In genomic region chr2:219106251-219106650, GRCh38 we compare ENCODE assay signal across 1 cellular context.
TF ChIP-seq lines count a peak whose summit lies in the region.

No MANE protein-coding gene starts in this region.

TF ChIP-seq in HepG2, 621 proteins besides CTCF, POLR2A, EP300 and RAD21 (continues in another document):
- TF ChIP-seq TBX2 (CRISPR knock-in tag; IDR thresholded peaks at IDR 0.05; ENCODE audit: borderline replicate concordance), result peak; percentile 30; the same call in 1 of the 2 replicates
- TF ChIP-seq ZBTB34 (CRISPR knock-in tag; IDR thresholded peaks at IDR 0.05), result no peak
- TF ChIP-seq ZBTB39 (CRISPR knock-in tag; IDR thresholded peaks at IDR 0.05), result no peak
- no peak for TF ChIP-seq PBX3 (CRISPR knock-in tag; IDR thresholded peaks at IDR 0.05; ENCODE audit: borderline replicate concordance)
- TF ChIP-seq MIER3 (CRISPR knock-in tag; IDR thresholded peaks at IDR 0.05; ENCODE audit: borderline replicate concordance), result 0 out of 2 replicates have a peak, but pooled peaks have one; percentile 42
- 0 out of 2 replicates have a peak, but pooled peaks have one; percentile 30 for TF ChIP-seq RXRB (CRISPR knock-in tag; IDR thresholded peaks at IDR 0.05; ENCODE audit: borderline replicate concordance)
- TF ChIP-seq SNAI1 (CRISPR knock-in tag; IDR thresholded peaks at IDR 0.05; ENCODE audit: borderline replicate concordance), result no peak
- TF ChIP-seq TFE3 (CRISPR knock-in tag; IDR thresholded peaks at IDR 0.05), result no peak
- TF ChIP-seq THAP9 (CRISPR knock-in tag; IDR thresholded peaks at IDR 0.05; ENCODE audit: borderline replicate concordance), result no peak
- peak; percentile 54; the same call in 1 of the 2 replicates for TF ChIP-seq ZNF609 (CRISPR knock-in tag; IDR thresholded peaks at IDR 0.05; ENCODE audit: borderline replicate concordance)
- peak; percentile 86 for TF ChIP-seq FOXA3 (CRISPR knock-in tag; IDR thresholded peaks at IDR 0.05)
- no peak for TF ChIP-seq ZSCAN5A (CRISPR knock-in tag; IDR thresholded peaks at IDR 0.05; ENCODE audit: borderline replicate concordance)
- peak; percentile 54; the same call in 1 of the 2 replicates for TF ChIP-seq FOXP4 (CRISPR knock-in tag; IDR thresholded peaks at IDR 0.05)
- no peak for TF ChIP-seq SOX13 (IDR thresholded peaks at IDR 0.05)
- TF ChIP-seq SOX13 (CRISPR knock-in tag; conservative IDR thresholded peaks at IDR 0.05 in 1 of 2, IDR thresholded peaks at IDR 0.05 in 1 of 2), result peak in 1 of 2 experiments; percentile 78; a peak in 2 of 4 replicates
- no peak for TF ChIP-seq ETV5 (CRISPR knock-in tag; IDR thresholded peaks at IDR 0.05; ENCODE audit: borderline replicate concordance)
- no peak for TF ChIP-seq DNMT3B (CRISPR knock-in tag; conservative IDR thresholded peaks at IDR 0.05)
- peak; percentile 42; the same call in 1 of the 2 replicates for TF ChIP-seq GATAD2A (CRISPR knock-in tag; IDR thresholded peaks at IDR 0.05)
- no peak for TF ChIP-seq ZBTB25 (CRISPR knock-in tag; IDR thresholded peaks at IDR 0.05)
- no peak for TF ChIP-seq ZNF770 (CRISPR knock-in tag; IDR thresholded peaks at IDR 0.05)
- 0 out of 2 replicates have a peak, but pooled peaks have one; percentile 32 for TF ChIP-seq TCF7L2 (IDR thresholded peaks at IDR 0.05; ENCODE audit: low read depth, low read length)
- TF ChIP-seq PATZ1 (CRISPR knock-in tag; IDR thresholded peaks at IDR 0.05), result peak; percentile 44; the same call in 1 of the 2 replicates
- TF ChIP-seq ZFP62 (CRISPR knock-in tag; IDR thresholded peaks at IDR 0.05), result no peak
- no peak for TF ChIP-seq SMAD9 (CRISPR knock-in tag; IDR thresholded peaks at IDR 0.05)
- no peak for TF ChIP-seq KAT7 (CRISPR knock-in tag; IDR thresholded peaks at IDR 0.05; ENCODE audit: borderline replicate concordance)
- peak; percentile 66; the same call in 1 of the 2 replicates for TF ChIP-seq FOXK1 (CRISPR knock-in tag; IDR thresholded peaks at IDR 0.05; ENCODE audit: borderline replicate concordance, low read depth)
